16 cellular contexts compared by ENCODE assay signal in the genomic region with DNA sequence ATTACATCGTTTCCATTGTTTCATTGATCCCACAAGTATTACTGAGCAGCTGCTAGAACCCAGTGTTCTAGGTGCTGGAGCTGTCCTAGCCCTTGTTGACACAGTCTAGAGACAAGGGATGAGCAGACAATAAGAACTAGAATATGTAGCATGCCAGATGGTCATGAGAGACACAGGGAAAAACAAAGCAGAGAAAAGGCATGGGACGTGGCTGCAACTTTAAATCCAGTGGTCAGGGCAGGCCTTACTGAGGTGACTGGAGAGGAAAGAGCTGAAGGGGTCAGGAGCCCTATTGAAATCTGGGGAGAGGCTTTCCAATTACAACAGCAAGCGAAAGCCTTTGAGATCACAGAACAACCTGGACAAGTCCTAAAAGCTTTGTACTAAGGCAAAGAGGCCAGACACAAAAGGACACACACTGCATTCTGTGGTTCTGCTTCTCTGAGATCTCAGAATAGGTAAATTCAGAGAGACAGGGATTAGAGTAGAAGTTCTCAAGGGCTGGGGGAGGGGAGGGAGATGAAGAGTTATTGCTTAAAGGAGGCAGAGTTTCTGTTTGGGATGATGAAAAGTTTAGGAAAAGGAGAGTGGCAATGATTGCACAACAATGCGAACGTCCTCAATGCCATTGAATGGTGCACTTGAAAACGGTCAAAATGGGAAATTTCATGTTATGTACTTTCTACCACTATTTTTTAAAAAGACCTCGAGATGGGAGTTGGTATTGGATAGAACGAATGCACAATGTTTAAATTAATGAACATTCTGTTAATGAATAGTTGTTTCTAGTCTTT.
DNase-seq lines count a peak whose midpoint lies in the region; ATAC-seq and TF ChIP-seq lines count a peak whose summit lies in the region.
"Had no signal": no experiment of that assay in that cellular context is flagged by ENCODE, and none has a peak within 500 bp of the region (broad histone marks: within the 10 kb centered on the region; RNA-seq: fewer than 3 reads in every experiment).

No MANE protein-coding gene starts in this region.

- H2AFZ ChIP-seq in ACC112 (ENCODE audit: low read length, unreplicated experiment), result peak overlapping the region; percentile 17
- H2AFZ ChIP-seq in H9 (ENCODE audit: low read length), result no peak overlapping the region
- H2AFZ ChIP-seq in mesenchymal stem cell (ENCODE audit: low read depth, low read length), result no peak overlapping the region
- H2AFZ ChIP-seq: GM23248 had no signal

- H3K4me1 ChIP-seq in ACC112 (ENCODE audit: control insufficient read depth, insufficient read depth, low read length, unreplicated experiment) (peaks cover 37% of the 10 kb centered on the region), H9 (ENCODE audit: insufficient read depth, low read length) (peaks cover 4% of the 10 kb centered on the region; the same call in 1 of the 2 replicates), Panc1 (ENCODE audit: control insufficient read depth, insufficient read depth, low read length) (peaks cover 36% of the 10 kb centered on the region), mesenchymal stem cell (ENCODE audit: control insufficient read depth, insufficient read depth, low read depth, low read length) (peaks cover 25% of the 10 kb centered on the region), ascending aorta (peaks cover 0 to 16% of the 10 kb centered on the region in 2 donors)

- ATAC-seq in Panc1 (no peak), HG03571 (IDR thresholded peaks at IDR 0.05; ENCODE audit: unreplicated experiment) (no peak)

- no peak overlapping the region for H3K23ac ChIP-seq in H9 (ENCODE audit: insufficient read length, low read depth, low read length)
- no peak overlapping the region for H3K23ac ChIP-seq in mesenchymal stem cell (ENCODE audit: low read length in 2 of 2)

- no peaks in the 10 kb centered on the region for H3K79me2 ChIP-seq in ACC112 (ENCODE audit: control insufficient read depth, insufficient read depth, low read length, unreplicated experiment)
- H3K79me2 ChIP-seq in H9 (ENCODE audit: insufficient read depth, low read length), result no peaks in the 10 kb centered on the region

- DNase-seq in H9, result no peak
- no peak for DNase-seq in Panc1 (ENCODE audit: low read depth, low spot score)
- DNase-seq in mesenchymal stem cell, result no peak
- no peak for DNase-seq in ascending aorta (ENCODE audit: low spot score in 2 of 2)
- DNase-seq in RWPE1 (ENCODE audit: low spot score), result no peak
- DNase-seq in NOMO-1 (lab: John Stamatoyannopoulos, UW; ENCODE audit: unreplicated experiment in 2 of 2), result no peak
- DNase-seq: Calu3; CD4-positive, CD25-positive, alpha-beta regulatory T cell; GM23248; NCI-H1092; NCI-H2107; NCI-H446; NK-92 treated with Interleukin-12 subunit alpha and Interleukin-12 subunit beta, amount 100 ng/mL, for 24 hours had no signal

- H4K5ac ChIP-seq in H9 (ENCODE audit: insufficient read length, low read depth, low read length), result no peak overlapping the region

- H3K27ac ChIP-seq in ACC112 (ENCODE audit: low read depth, low read length) (no peak overlapping the region), H9 (ENCODE audit: insufficient read length, low read depth, low read length) (no peak overlapping the region), Panc1 (ENCODE audit: low read length) (peak overlapping the region; percentile 13; the same call in 1 of the 2 replicates), mesenchymal stem cell (ENCODE audit: low read length, poor library complexity, severe bottlenecking) (peak overlapping the region; percentile 16), ascending aorta (no peak overlapping the region), RWPE1 (no peak overlapping the region)
- H3K27ac ChIP-seq: GM23248, KMS-11 had no signal

- intact Hi-C loops in Panc1 (cut with micrococcal nuclease; ENCODE audit: unreplicated experiment), result no loop called here
- intact Hi-C loops in ascending aorta (cut with DNase I), result no loop called here

- no peak overlapping the region for H3K4me2 ChIP-seq in H9 (ENCODE audit: insufficient read depth, insufficient read length, low read length)
- H3K4me2 ChIP-seq in mesenchymal stem cell (ENCODE audit: low read length, poor library complexity, severe bottlenecking), result no peak overlapping the region
- H3K4me2 ChIP-seq: KMS-11 had no signal

- H3K9me3 Mint-ChIP-seq in H9, result peaks cover 9 to 21% of the 10 kb centered on the region in 2 experiments; a peak in 3 of 5 replicates

- peaks cover 26 to 41% of the 10 kb centered on the region in 2 experiments for H3K4me1 Mint-ChIP-seq in H9
- H3K4me1 Mint-ChIP-seq: CD4-positive, CD25-positive, alpha-beta regulatory T cell had no signal

- H3K4ac ChIP-seq in H9 (ENCODE audit: low read depth, low read length), result no peak overlapping the region
- peak overlapping the region in 1 of 2 experiments; percentile 26 for H3K4ac ChIP-seq in mesenchymal stem cell (ENCODE audit: low read depth in 1 of 2, low read length in 2 of 2)

- H2BK5ac ChIP-seq in H9 (ENCODE audit: insufficient read length, low read length) (no peak overlapping the region), mesenchymal stem cell (ENCODE audit: low read depth, low read length, poor library complexity, severe bottlenecking) (no peak overlapping the region)

- H3T11ph ChIP-seq in H9 (ENCODE audit: low read length), result no peak overlapping the region

- CTCF ChIA-PET in Panc1 (lab: Charles Lee) (no interaction called here), RWPE1 (lab: Yijun Ruan, JAX) (no interaction called here)

- H3K14ac ChIP-seq in H9 (ENCODE audit: insufficient read depth, low read length) (no peak overlapping the region), mesenchymal stem cell (ENCODE audit: low read length in 2 of 2) (no peak overlapping the region)

- in situ Hi-C loops in Panc1 (cut with HindIII; ENCODE audit: low pct_unique_long_range_greater_than_20kb, low sequenced_read_pairs), result no loop called here

- no peak overlapping the region for H3K4me3 Mint-ChIP-seq in H9
- H3K4me3 Mint-ChIP-seq: CD4-positive, CD25-positive, alpha-beta regulatory T cell had no signal

- no peak overlapping the region for H3K9ac ChIP-seq in H9 (ENCODE audit: extremely low read depth, insufficient read length, low read length)
- no peak overlapping the region for H3K9ac ChIP-seq in mesenchymal stem cell (ENCODE audit: low read length)
- H3K9ac ChIP-seq: GM23248, KMS-11 had no signal

- POLR2A ChIA-PET in Panc1 (lab: Charles Lee), result no interaction called here
- POLR2A ChIA-PET in RWPE1 (lab: Yijun Ruan, JAX; ENCODE audit: low non-redundant PET), result no interaction called here

- H3K56ac ChIP-seq in H9 (ENCODE audit: insufficient read length, low read depth, low read length), result no peak overlapping the region

- H4K91ac ChIP-seq in H9 (ENCODE audit: insufficient read length, low read depth, low read length) (no peak overlapping the region), mesenchymal stem cell (ENCODE audit: low read length) (no peak overlapping the region)

- WGBS in H9 (ENCODE audit: extremely low coverage, insufficient read length, low lambda C conversion rate), result no CpG with 5 or more reads among the region's 8 CpGs
- WGBS in mesenchymal stem cell, result 90% methylated on average over 3 of the region's 8 CpGs

- H4K8ac ChIP-seq in H9 (replicated peaks; ENCODE audit: insufficient read length, low read depth, low read length) (no peak overlapping the region), mesenchymal stem cell (ENCODE audit: low read length) (no peak overlapping the region)

- H3K36me3 ChIP-seq in ACC112 (ENCODE audit: insufficient read depth, low read length) (no peaks in the 10 kb centered on the region), Panc1 (ENCODE audit: control insufficient read depth, insufficient read depth, low read length) (no peaks in the 10 kb centered on the region), mesenchymal stem cell (ENCODE audit: control insufficient read depth in 1 of 2, insufficient read depth in 2 of 2, low read depth in 1 of 2, low read length in 2 of 2) (no peaks in the 10 kb centered on the region), ascending aorta (no peaks in the 10 kb centered on the region)

- no peak overlapping the region for H2BK15ac ChIP-seq in H9 (ENCODE audit: low read depth, low read length)
- no peak overlapping the region for H2BK15ac ChIP-seq in mesenchymal stem cell (ENCODE audit: low read depth, poor library complexity, severe bottlenecking)

- no peak overlapping the region for H2BK120ac ChIP-seq in H9 (ENCODE audit: low read depth, low read length, poor library complexity, severe bottlenecking)
- no peak overlapping the region for H2BK120ac ChIP-seq in mesenchymal stem cell (ENCODE audit: low read depth, low read length)

- H3K27me3 ChIP-seq in ACC112 (ENCODE audit: insufficient read depth, low read length) (no peaks in the 10 kb centered on the region), H9 (ENCODE audit: insufficient read depth, low read length) (no peaks in the 10 kb centered on the region), Panc1 (ENCODE audit: control insufficient read depth, insufficient read depth, low read length) (no peaks in the 10 kb centered on the region), mesenchymal stem cell (ENCODE audit: control insufficient read depth in 1 of 2, insufficient read depth in 1 of 2, low read length in 2 of 2) (no peaks in the 10 kb centered on the region), ascending aorta (no peaks in the 10 kb centered on the region)

- no peak overlapping the region for H2BK20ac ChIP-seq in H9 (ENCODE audit: low read depth, low read length, poor library complexity, severe bottlenecking)

- H3K18ac ChIP-seq in H9 (ENCODE audit: insufficient read length, low read depth, low read length) (no peak overlapping the region), mesenchymal stem cell (ENCODE audit: low read depth in 1 of 2, low read length in 2 of 2) (peak overlapping the region in 1 of 2 experiments; percentile 34)

- peak overlapping the region in 2 of 3 experiments; percentile 2 to 13; a peak in 3 of 7 replicates for H3K27ac Mint-ChIP-seq in H9
- H3K27ac Mint-ChIP-seq: CD4-positive, CD25-positive, alpha-beta regulatory T cell had no signal

- peaks cover 1 to 24% (median 10%) of the 10 kb centered on the region in 3 experiments; a peak in 6 of 7 replicates for H3K36me3 Mint-ChIP-seq in H9 (ENCODE audit: insufficient read depth in 1 of 3, low read depth in 3 of 3)
- H3K36me3 Mint-ChIP-seq: CD4-positive, CD25-positive, alpha-beta regulatory T cell had no signal

- H2AK5ac ChIP-seq in H9 (ENCODE audit: insufficient read length, low read length), result no peak overlapping the region
- H2AK5ac ChIP-seq in mesenchymal stem cell (ENCODE audit: low read length, severe bottlenecking), result peak overlapping the region; percentile 89

- H3K4me3 ChIP-seq in ACC112 (ENCODE audit: low read depth, low read length) (no peak overlapping the region), Panc1 (ENCODE audit: low read depth in 2 of 2, low read length in 2 of 2) (no peak overlapping the region), mesenchymal stem cell (ENCODE audit: insufficient read depth in 1 of 2, low read depth in 1 of 2, low read length in 2 of 2) (no peak overlapping the region), ascending aorta (no peak overlapping the region)
- H3K4me3 ChIP-seq: GM23248 had no signal

- H3K27me3 Mint-ChIP-seq in H9 (ENCODE audit: low read depth), result no peaks in the 10 kb centered on the region

- no TSS peak for BruUV-seq in Panc1 (replicated peaks; lab: Mats Ljungman, UMichigan)

- TF ChIP-seq CTCF in H9 (conservative IDR thresholded peaks at IDR 0.05) (no peak), Panc1 (IDR thresholded peaks at IDR 0.05) (no peak), ascending aorta (IDR thresholded peaks at IDR 0.05) (no peak), RWPE1 (conservative IDR thresholded peaks at IDR 0.05; ENCODE audit: low read depth) (no peak)

- H3K23me2 ChIP-seq in H9 (ENCODE audit: insufficient read length, low read depth, low read length, poor library complexity, severe bottlenecking), result no peaks in the 10 kb centered on the region

- no peaks in the 10 kb centered on the region for H4K20me1 ChIP-seq in H9 (ENCODE audit: control insufficient read depth, insufficient read depth, insufficient read length)

- H3K79me1 ChIP-seq in H9 (ENCODE audit: insufficient read depth, low read depth, low read length, poor library complexity, severe bottlenecking) (no peaks in the 10 kb centered on the region), mesenchymal stem cell (replicated peaks; ENCODE audit: low read length, poor library complexity, severe bottlenecking) (no peaks in the 10 kb centered on the region)

- H2BK12ac ChIP-seq in H9 (ENCODE audit: insufficient read length, low read depth, low read length), result no peak overlapping the region
- H2BK12ac ChIP-seq in mesenchymal stem cell (ENCODE audit: low read length in 2 of 2), result peak overlapping the region in 1 of 2 experiments; percentile 1

- no peaks in the 10 kb centered on the region for H3K9me3 ChIP-seq in H9 (ENCODE audit: control insufficient read depth, low read depth, low read length)
- H3K9me3 ChIP-seq in Panc1 (ENCODE audit: control insufficient read depth, insufficient read depth, low read depth, low read length), result peaks cover 26% of the 10 kb centered on the region; the same call in 1 of the 2 replicates
- H3K9me3 ChIP-seq in mesenchymal stem cell (ENCODE audit: control insufficient read depth, low read length), result peaks cover 7% of the 10 kb centered on the region
- peaks cover 7 to 23% of the 10 kb centered on the region in 2 donors for H3K9me3 ChIP-seq in ascending aorta

Comparison
In these comparisons a context has a peak if more than half of its experiments do, and no peak if none do; other contexts are left out.
1. H3K27ac ChIP-seq: peak in Panc1 (single experiment) and mesenchymal stem cell (single experiment); none in ACC112 (single experiment), H9 (single experiment), ascending aorta (0 of 2) and RWPE1 (single experiment).